In the genomic region with DNA sequence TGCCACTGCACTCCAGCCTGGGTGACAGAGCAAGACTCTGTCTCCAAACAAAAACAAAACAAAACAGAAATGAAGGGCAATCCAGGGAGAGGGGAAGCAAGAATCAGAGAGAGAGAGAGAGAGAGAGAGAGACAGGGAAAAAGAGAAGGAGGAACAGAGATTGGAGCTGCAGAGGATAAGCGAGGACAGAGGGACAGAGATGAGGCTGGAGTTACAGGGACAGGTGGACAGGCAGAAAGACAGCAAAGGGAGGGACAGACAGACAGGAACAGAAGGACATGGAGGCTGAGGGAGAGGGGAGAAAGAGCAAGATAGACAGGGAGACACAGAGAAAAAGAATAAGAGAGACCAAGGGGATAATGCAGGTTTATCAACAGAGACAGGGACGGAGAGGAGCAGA, we compare ENCODE assay signal across 20 cellular contexts. TPM values are rescaled to one million over a fixed set of nuclear protein-coding genes. Genes with fewer than 3 reads are reported as not detected.
"Had no signal": no experiment of that assay in that cellular context is flagged by ENCODE, and none has a peak within 500 bp of the region (broad histone marks: within the 10 kb centered on the region; RNA-seq: fewer than 3 reads in every experiment).

No MANE protein-coding gene starts in this region.

- H3K9me3 ChIP-seq: adrenal gland, tibial artery, vagina had no signal

- H3K9ac ChIP-seq: parathyroid adenoma had no signal

- H3K27ac ChIP-seq: adrenal gland, epithelial cell of prostate, parathyroid adenoma, tibial artery, vagina had no signal

- DNase-seq: activated naive CD4-positive, alpha-beta T cell treated with anti-CD3 and anti-CD28 coated beads, Interleukin-2, amount 50 U/mL, for 16 hours; adrenal gland; cortex of kidney; effector CD8-positive, alpha-beta T cell; hypothalamus; immature natural killer cell; left cardiac atrium; tibial artery had no signal

- ATAC-seq: left cardiac atrium; natural killer cell treated with Interleukin-12 subunit alpha and Interleukin-12 subunit beta and Interleukin-15 and Interleukin-18, amount 100 ng/mL, for 72 hours had no signal

- H3K4me3 ChIP-seq: adrenal gland, tibial artery, vagina had no signal

- H3K36me3 Mint-ChIP-seq: immature natural killer cell; natural killer cell treated with Interleukin-12 subunit alpha and Interleukin-12 subunit beta and Interleukin-15 and Interleukin-18, amount 100 ng/mL, for 72 hours had no signal

- H3K4me1 Mint-ChIP-seq: central memory CD8-positive, alpha-beta T cell; immature natural killer cell had no signal

- H3K4me3 Mint-ChIP-seq: central memory CD8-positive, alpha-beta T cell; natural killer cell treated with Interleukin-12 subunit alpha and Interleukin-12 subunit beta and Interleukin-15 and Interleukin-18, amount 100 ng/mL, for 72 hours; T-helper 1 cell treated with Interleukin-12 subunit alpha and Interleukin-12 subunit beta and Interleukin-4 antibody, amounts not matched to agents 30 μg/mL and 1 μg/mL, for 36 hours had no signal

- FAIRE-seq: TTC549 had no signal

- H2AFZ ChIP-seq: parathyroid adenoma had no signal

- H3K27me3 ChIP-seq: adrenal gland, vagina had no signal

- H3K4me1 ChIP-seq: adrenal gland, parathyroid adenoma, tibial artery, vagina had no signal

- H3K27ac Mint-ChIP-seq: natural killer cell treated with Interleukin-12 subunit alpha and Interleukin-12 subunit beta and Interleukin-15 and Interleukin-18, amount 100 ng/mL, for 72 hours; T-helper 1 cell treated with Interleukin-12 subunit alpha and Interleukin-12 subunit beta and Interleukin-4 antibody, amounts not matched to agents 30 μg/mL and 1 μg/mL, for 36 hours had no signal

- H3K9me3 Mint-ChIP-seq: central memory CD8-positive, alpha-beta T cell; immature natural killer cell; natural killer cell treated with Interleukin-12 subunit alpha and Interleukin-12 subunit beta and Interleukin-15 and Interleukin-18, amount 100 ng/mL, for 72 hours; T-helper 1 cell treated with Interleukin-12 subunit alpha and Interleukin-12 subunit beta and Interleukin-4 antibody, amounts not matched to agents 30 μg/mL and 1 μg/mL, for 36 hours had no signal

- H3K36me3 ChIP-seq: adrenal gland, tibial artery, vagina had no signal

- H3K79me2 ChIP-seq: parathyroid adenoma had no signal

RNA-seq across cellular contexts. Expression of a gene that starts 1.3 kb away (rescaled TPM):
- total RNA-seq: adrenal gland; glomerular endothelial cell; left cardiac atrium; lung microvascular endothelial cell; mucosa of gallbladder; natural killer cell treated with Interleukin-12 subunit alpha and Interleukin-12 subunit beta and Interleukin-15 and Interleukin-18, amount 100 ng/mL, for 72 hours; renal cortical epithelial cell; skeletal muscle tissue; vagina had no signal
- polyA plus RNA-seq: immature natural killer cell had no signal

RNA-seq across cellular contexts. Expression of a gene that starts 16.1 kb away (rescaled TPM):
- total RNA-seq: adrenal gland; glomerular endothelial cell; left cardiac atrium; lung microvascular endothelial cell; mucosa of gallbladder; natural killer cell treated with Interleukin-12 subunit alpha and Interleukin-12 subunit beta and Interleukin-15 and Interleukin-18, amount 100 ng/mL, for 72 hours; renal cortical epithelial cell; skeletal muscle tissue; vagina had no signal
- polyA plus RNA-seq: adrenal gland, immature natural killer cell had no signal

RNA-seq across cellular contexts. Expression of a gene that starts 38.6 kb away (rescaled TPM):
- total RNA-seq: adrenal gland; glomerular endothelial cell; left cardiac atrium; lung microvascular endothelial cell; mucosa of gallbladder; natural killer cell treated with Interleukin-12 subunit alpha and Interleukin-12 subunit beta and Interleukin-15 and Interleukin-18, amount 100 ng/mL, for 72 hours; renal cortical epithelial cell; skeletal muscle tissue; vagina had no signal
- polyA plus RNA-seq: adrenal gland, immature natural killer cell had no signal
